In genomic region chr11:76444384-76445121, GRCh38 we compare ENCODE assay signal across 1 cellular context.
TF ChIP-seq lines count a peak whose summit lies in the region.

Gene EMSY (plus strand): TSS chr11:76445018. CDS start chr11:76446939, 1,921 bp downstream.

TF ChIP-seq in HepG2, 621 proteins besides CTCF, POLR2A, EP300 and RAD21 (continued from another document and continues in another):
- no peak for TF ChIP-seq IKZF5 (CRISPR knock-in tag; IDR thresholded peaks at IDR 0.05)
- no peak for TF ChIP-seq MAFG (CRISPR knock-in tag; IDR thresholded peaks at IDR 0.05)
- TF ChIP-seq ZHX1 (CRISPR knock-in tag; IDR thresholded peaks at IDR 0.05; ENCODE audit: low read depth) = peak; percentile 91
- 0 out of 2 replicates have a peak, but pooled peaks have one; percentile 54 for TF ChIP-seq ATF7-NPFF (CRISPR knock-in tag; IDR thresholded peaks at IDR 0.05; ENCODE audit: low read depth)
- TF ChIP-seq NONO (IDR thresholded peaks at IDR 0.05) = no peak
- peak; percentile 85 for TF ChIP-seq NONO (CRISPR knock-in tag; conservative IDR thresholded peaks at IDR 0.05)
- no peak for TF ChIP-seq ZBTB39 (CRISPR knock-in tag; IDR thresholded peaks at IDR 0.05)
- no peak; the same call in 1 of the 2 replicates for TF ChIP-seq DZIP1 (CRISPR knock-in tag; IDR thresholded peaks at IDR 0.05)
- no peak for TF ChIP-seq ZNF275 (CRISPR knock-in tag; IDR thresholded peaks at IDR 0.05; ENCODE audit: borderline replicate concordance)
- TF ChIP-seq ZMYM4 (CRISPR knock-in tag; IDR thresholded peaks at IDR 0.05) = peak; percentile 73
- TF ChIP-seq CEBPG (CRISPR knock-in tag; IDR thresholded peaks at IDR 0.05) = peak; percentile 52; the same call in 1 of the 2 replicates
- no peak for TF ChIP-seq CREBL2 (CRISPR knock-in tag; IDR thresholded peaks at IDR 0.05; ENCODE audit: borderline replicate concordance)
- peak; percentile 90 for TF ChIP-seq GATAD1 (CRISPR knock-in tag; IDR thresholded peaks at IDR 0.05)
- TF ChIP-seq CCDC6 (CRISPR knock-in tag; IDR thresholded peaks at IDR 0.05) = 0 out of 2 replicates have a peak, but pooled peaks have one; percentile 30
- peak; percentile 90 for TF ChIP-seq HOXA3 (CRISPR knock-in tag; IDR thresholded peaks at IDR 0.05)
- TF ChIP-seq ZNF124 (CRISPR knock-in tag; IDR thresholded peaks at IDR 0.05) = peak; percentile 52; the same call in 1 of the 2 replicates
- TF ChIP-seq SNAI1 (CRISPR knock-in tag; IDR thresholded peaks at IDR 0.05; ENCODE audit: borderline replicate concordance) = no peak
- no peak for TF ChIP-seq ZKSCAN5 (CRISPR knock-in tag; IDR thresholded peaks at IDR 0.05)
- no peak for TF ChIP-seq ZNF737 (CRISPR knock-in tag; IDR thresholded peaks at IDR 0.05; ENCODE audit: borderline replicate concordance)
- TF ChIP-seq MTA3 (CRISPR knock-in tag; IDR thresholded peaks at IDR 0.05) = no peak
- no peak for TF ChIP-seq ZSCAN30 (CRISPR knock-in tag; IDR thresholded peaks at IDR 0.05)
- no peak for TF ChIP-seq ARID2 (CRISPR knock-in tag; IDR thresholded peaks at IDR 0.05; ENCODE audit: borderline replicate concordance)
- no peak for TF ChIP-seq TCF7 (IDR thresholded peaks at IDR 0.05; ENCODE audit: low read depth)
- TF ChIP-seq GTF2F1 (IDR thresholded peaks at IDR 0.05; ENCODE audit: low read length) = 0 out of 2 replicates have a peak, but pooled peaks have one; percentile 9
- no peak for TF ChIP-seq GRHL1 (CRISPR knock-in tag; conservative IDR thresholded peaks at IDR 0.05)
- no peak for TF ChIP-seq ZFAT (CRISPR knock-in tag; conservative IDR thresholded peaks at IDR 0.05)
- peak; percentile 64; the same call in 1 of the 2 replicates for TF ChIP-seq YEATS4 (CRISPR knock-in tag; IDR thresholded peaks at IDR 0.05; ENCODE audit: borderline replicate concordance)
- TF ChIP-seq MZF1 (CRISPR knock-in tag; IDR thresholded peaks at IDR 0.05; ENCODE audit: borderline replicate concordance) = no peak
- TF ChIP-seq ZMYM3 (CRISPR knock-in tag; IDR thresholded peaks at IDR 0.05) = no peak
- no peak for TF ChIP-seq TAF15 (IDR thresholded peaks at IDR 0.05; ENCODE audit: low read depth, low read length, poor library complexity, severe bottlenecking)
- TF ChIP-seq SRSF9 (IDR thresholded peaks at IDR 0.05; ENCODE audit: borderline replicate concordance, insufficient read depth, low read depth, low read length, poor library complexity, severe bottlenecking) = no peak
- no peak for TF ChIP-seq JDP2 (CRISPR knock-in tag; IDR thresholded peaks at IDR 0.05; ENCODE audit: borderline replicate concordance)
- peak; percentile 95 for TF ChIP-seq YY1 (IDR thresholded peaks at IDR 0.05; ENCODE audit: insufficient read depth, insufficient replicate concordance, low read depth, low read length)
- TF ChIP-seq CREB1 (IDR thresholded peaks at IDR 0.05) = peak; percentile 85
- peak; percentile 97 for TF ChIP-seq CREB1 (CRISPR knock-in tag; IDR thresholded peaks at IDR 0.05)
- TF ChIP-seq FOXC1 (CRISPR knock-in tag; IDR thresholded peaks at IDR 0.05; ENCODE audit: borderline replicate concordance) = peak; percentile 83; the same call in 1 of the 2 replicates
- no peak; the same call in 1 of the 2 replicates for TF ChIP-seq BATF2 (CRISPR knock-in tag; IDR thresholded peaks at IDR 0.05)
- no peak for TF ChIP-seq MBNL3 (CRISPR knock-in tag; conservative IDR thresholded peaks at IDR 0.05)
- peak; percentile 68; the same call in 1 of the 2 replicates for TF ChIP-seq POGK (CRISPR knock-in tag; conservative IDR thresholded peaks at IDR 0.05)
- TF ChIP-seq PAX8 (CRISPR knock-in tag; IDR thresholded peaks at IDR 0.05; ENCODE audit: borderline replicate concordance) = 0 out of 2 replicates have a peak, but pooled peaks have one; percentile 48
- peak in 1 of 2 experiments; percentile 65; a peak in 1 of 4 replicates for TF ChIP-seq REST (IDR thresholded peaks at IDR 0.05; ENCODE audit: borderline replicate concordance in 1 of 2, low read depth in 1 of 2, low read length in 2 of 2)
- TF ChIP-seq ATF4 (CRISPR knock-in tag; IDR thresholded peaks at IDR 0.05) = no peak; a peak in 1 of 4 replicates
